In genomic region chr2:71530246-71530986, GRCh38 we compare ENCODE assay signal across 8 cellular contexts.
DNase-seq lines count a peak whose midpoint lies in the region; ATAC-seq and TF ChIP-seq lines count a peak whose summit lies in the region.

No MANE protein-coding gene starts in this region.

- no peaks in the 10 kb centered on the region for H3K27me3 ChIP-seq in neural cell (ENCODE audit: insufficient read depth, low read depth, low read length)

- H3F3A ChIP-seq in neural cell (ENCODE audit: insufficient read depth, low read length, poor library complexity, severe bottlenecking), result no peaks in the 10 kb centered on the region

- no peaks in the 10 kb centered on the region for H3K9me2 ChIP-seq in neural cell (ENCODE audit: insufficient read depth, low read length)

- peak; percentile 14 for DNase-seq in stimulated activated CD4-positive, alpha-beta T cell treated with anti-CD3 and anti-CD28 coated beads, Interleukin-1b, Interleukin-23, amount 100 ng/mL, for 48 hours
- no peak for DNase-seq in stimulated activated CD4-positive, alpha-beta T cell treated with anti-CD3 and anti-CD28 coated beads, Interleukin-4, amount 100 ng/mL, for 1 hour
- peak; percentile 48 for DNase-seq in Jurkat, Clone E6-1 (ENCODE audit: low read depth, low spot score)
- peak; percentile 35 for DNase-seq in SK-N-DZ (ENCODE audit: low spot score)
- DNase-seq in substantia nigra (lab: John Stamatoyannopoulos, UW), result no peak

- no peak for TF ChIP-seq EP300 in neural cell (conservative IDR thresholded peaks at IDR 0.05; ENCODE audit: poor library complexity, severe bottlenecking)

- H3K4me2 ChIP-seq in neural cell (ENCODE audit: low read length), result no peak overlapping the region

- peak; percentile 79 for TF ChIP-seq CTCF in neural cell (IDR thresholded peaks at IDR 0.05; ENCODE audit: poor library complexity, severe bottlenecking)

- H3K36me3 ChIP-seq in neural cell (ENCODE audit: insufficient read depth, low read length), result no peaks in the 10 kb centered on the region

- ATAC-seq in esophagus mucosa (peak; percentile 41), HG02852 (IDR thresholded peaks at IDR 0.05; ENCODE audit: unreplicated experiment) (no peak)

- no peaks in the 10 kb centered on the region for H3K79me2 ChIP-seq in neural cell (replicated peaks; ENCODE audit: insufficient read depth, low read length)

- no peak overlapping the region for H3K4me3 ChIP-seq in Jurkat, Clone E6-1 (ENCODE audit: low read length)
- no peak overlapping the region for H3K4me3 ChIP-seq in neural cell (ENCODE audit: low read length)

- no peak overlapping the region for H2AFZ ChIP-seq in neural cell (ENCODE audit: low read depth, low read length)

- H3K9me3 ChIP-seq in neural cell (ENCODE audit: low read length), result no peaks in the 10 kb centered on the region

- TF ChIP-seq RAD21 in neural cell (conservative IDR thresholded peaks at IDR 0.05), result peak; percentile 81

- no peak overlapping the region for H3K9ac ChIP-seq in neural cell (ENCODE audit: low read length)

- H4K20me1 ChIP-seq in neural cell (ENCODE audit: insufficient read depth), result no peaks in the 10 kb centered on the region

- H3K27ac ChIP-seq in neural cell (ENCODE audit: low read length) (no peak overlapping the region), substantia nigra (ENCODE audit: low read depth, low read length, poor library complexity, severe bottlenecking) (no peak overlapping the region)

TF ChIP-seq in neural cell, 6 proteins besides CTCF, POLR2A, EP300 and RAD21:
- TF ChIP-seq SMC3 (conservative IDR thresholded peaks at IDR 0.05; ENCODE audit: poor library complexity) (peak; percentile 81), REST (IDR thresholded peaks at IDR 0.05; ENCODE audit: borderline replicate concordance) (no peak)

Comparison
In these comparisons a context has a peak if more than half of its experiments do, and no peak if none do; other contexts are left out.
1. DNase-seq: peak in stimulated activated CD4-positive, alpha-beta T cell treated with anti-CD3 and anti-CD28 coated beads, Interleukin-1b, Interleukin-23, amount 100 ng/mL, for 48 hours (single experiment), Jurkat, Clone E6-1 (single experiment) and SK-N-DZ (single experiment); none in stimulated activated CD4-positive, alpha-beta T cell treated with anti-CD3 and anti-CD28 coated beads, Interleukin-4, amount 100 ng/mL, for 1 hour (single experiment) and substantia nigra (0 of 49).